ENCODE assay signal across 8 cellular contexts in the genomic region with DNA sequence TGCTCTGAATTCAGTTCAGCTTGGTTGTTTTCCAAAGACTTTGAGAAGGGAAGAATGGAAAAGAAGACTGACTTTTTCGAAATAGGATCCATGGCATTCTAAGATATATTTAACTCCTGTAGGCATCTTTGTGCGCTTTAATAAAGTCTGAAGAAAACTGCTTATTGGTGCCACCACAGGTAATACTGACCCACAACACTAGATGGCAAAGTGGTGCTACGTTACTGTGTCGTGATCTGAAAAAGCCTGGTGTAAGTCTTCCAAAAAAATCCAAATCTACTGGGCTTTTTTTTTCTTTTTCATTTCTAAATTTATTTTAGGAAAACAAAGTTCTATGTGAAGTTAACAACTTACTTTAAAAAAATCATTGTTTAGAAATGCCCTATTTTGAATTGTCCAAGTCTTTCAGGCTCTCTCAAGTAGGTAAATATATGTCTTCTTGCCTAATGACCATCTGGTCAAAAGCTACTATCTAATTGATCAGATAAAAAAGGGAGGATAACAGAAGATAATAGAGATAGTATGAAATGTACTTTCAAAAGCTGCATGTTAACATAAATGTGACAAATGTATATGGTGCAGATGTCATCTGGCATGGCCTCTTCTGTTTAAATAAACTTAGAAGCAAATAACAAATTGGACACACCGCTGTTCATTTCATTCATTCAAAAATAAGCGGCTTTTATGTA. TPM values are rescaled to one million over a fixed set of nuclear protein-coding genes. Genes with fewer than 3 reads are reported as not detected.
A peak's percentile ranks its signal among the peaks of the same experiment; 100 is the strongest.
DNase-seq lines count a peak whose midpoint lies in the region; ATAC-seq and TF ChIP-seq lines count a peak whose summit lies in the region.

No MANE protein-coding gene starts in this region.

- DNase-seq in CD4-positive, alpha-beta T cell = peak in 4 of 10 experiments; percentile 1 to 18 (median 13)
- DNase-seq in NCI-H2227 treated with DMSO at 0.1 percent for 48 hours (lab: John Stamatoyannopoulos, UW) (peak; percentile 73), glomerular visceral epithelial cell (ENCODE audit: extremely low spot score) (peak; percentile 21), sciatic nerve (ENCODE audit: low spot score) (no peak)
- DNase-seq in activated CD8-positive, alpha-beta T cell treated with anti-CD3 and anti-CD28 coated beads for 36 hours = peak; percentile 41

- no peaks in the 10 kb centered on the region for H3K9me3 ChIP-seq in CD4-positive, alpha-beta T cell (ENCODE audit: control insufficient read depth, low read length)

- no peak overlapping the region for H3K27ac Mint-ChIP-seq in CD4-positive, alpha-beta T cell
- H3K27ac Mint-ChIP-seq in activated CD8-positive, alpha-beta T cell treated with anti-CD3 and anti-CD28 coated beads for 36 hours = no peak overlapping the region

- H3K4me3 Mint-ChIP-seq in CD4-positive, alpha-beta T cell = no peak overlapping the region
- no peak overlapping the region for H3K4me3 Mint-ChIP-seq in activated CD8-positive, alpha-beta T cell treated with anti-CD3 and anti-CD28 coated beads for 36 hours

- no peaks in the 10 kb centered on the region for H3K4me1 Mint-ChIP-seq in CD4-positive, alpha-beta T cell (ENCODE audit: low read depth)
- no peaks in the 10 kb centered on the region for H3K4me1 Mint-ChIP-seq in activated CD8-positive, alpha-beta T cell treated with anti-CD3 and anti-CD28 coated beads for 36 hours (ENCODE audit: low read depth)

- H3K36me3 Mint-ChIP-seq in CD4-positive, alpha-beta T cell (ENCODE audit: low read depth) = no peaks in the 10 kb centered on the region
- H3K36me3 Mint-ChIP-seq in activated CD8-positive, alpha-beta T cell treated with anti-CD3 and anti-CD28 coated beads for 36 hours (ENCODE audit: low read depth) = no peaks in the 10 kb centered on the region

- CTCF ChIA-PET in CD4-positive, alpha-beta T cell (lab: Charles Lee) = no interaction called here
- CTCF ChIA-PET in activated CD8-positive, alpha-beta T cell treated with anti-CD3 and anti-CD28 coated beads for 36 hours (lab: Charles Lee) = interaction anchor here (0.7 to 2.2 kb wide), 9 partner anchors 203 to 486 kb away, joined by 3 to 7 read pairs (median 3); no protein-coding TSS in a partner anchor

- H3K27ac ChIP-seq in CD4-positive, alpha-beta T cell (ENCODE audit: low read depth, low read length) = no peak overlapping the region

- intact Hi-C loops in CD4-positive, alpha-beta T cell (cut with DNase I, micrococcal nuclease) = loop anchor here (1.0 to 5.0 kb wide), 3 partner anchors 231 to 488 kb away; no protein-coding TSS in a partner anchor
- intact Hi-C loops in activated CD8-positive, alpha-beta T cell treated with anti-CD3 and anti-CD28 coated beads for 36 hours (cut with micrococcal nuclease) = loop anchor here (5.0 kb wide), 1 partner anchor 233 kb away; no protein-coding TSS in a partner anchor
- intact Hi-C loops in sciatic nerve (cut with DNase I) = no loop called here

- no peaks in the 10 kb centered on the region for H3K9me3 Mint-ChIP-seq in CD4-positive, alpha-beta T cell
- H3K9me3 Mint-ChIP-seq in activated CD8-positive, alpha-beta T cell treated with anti-CD3 and anti-CD28 coated beads for 36 hours = peaks cover 2% of the 10 kb centered on the region

- no peak for ATAC-seq in CD4-positive, alpha-beta T cell (ENCODE audit: poor library complexity)
- ATAC-seq in GM21717 (IDR thresholded peaks at IDR 0.05; ENCODE audit: unreplicated experiment) = peak; percentile 50
- no peak for ATAC-seq in activated CD8-positive, alpha-beta T cell treated with anti-CD3 and anti-CD28 coated beads for 36 hours
- peak; percentile 81 for ATAC-seq in sciatic nerve
- no peak for ATAC-seq in HG03460 (IDR thresholded peaks at IDR 0.05; ENCODE audit: unreplicated experiment)
- no peak for ATAC-seq in HG02610 (IDR thresholded peaks at IDR 0.05; ENCODE audit: unreplicated experiment)

- H3K27me3 ChIP-seq in CD4-positive, alpha-beta T cell (ENCODE audit: control insufficient read depth, insufficient read depth, low read length) = no peaks in the 10 kb centered on the region

- TF ChIP-seq CTCF in CD4-positive, alpha-beta T cell (IDR thresholded peaks at IDR 0.05) = peak; percentile 61
- peak; percentile 49 for TF ChIP-seq CTCF in activated CD8-positive, alpha-beta T cell treated with anti-CD3 and anti-CD28 coated beads for 36 hours (IDR thresholded peaks at IDR 0.05)

- POLR2A ChIA-PET in CD4-positive, alpha-beta T cell (lab: Charles Lee) = no interaction called here
- POLR2A ChIA-PET in activated CD8-positive, alpha-beta T cell treated with anti-CD3 and anti-CD28 coated beads for 36 hours (lab: Charles Lee) = no interaction called here

- H3K27me3 Mint-ChIP-seq in CD4-positive, alpha-beta T cell = no peaks in the 10 kb centered on the region
- peaks cover 2% of the 10 kb centered on the region for H3K27me3 Mint-ChIP-seq in activated CD8-positive, alpha-beta T cell treated with anti-CD3 and anti-CD28 coated beads for 36 hours

RNA-seq across cellular contexts. Expression of a gene that starts 47.0 kb away (rescaled TPM):
- 10 to 100 TPM; 37.0 to 40.9 TPM for total RNA-seq in CD4-positive, alpha-beta T cell
- total RNA-seq in activated CD8-positive, alpha-beta T cell treated with anti-CD3 and anti-CD28 coated beads for 36 hours = 10 to 100 TPM; 74.6 to 79.4 TPM
- 62.5 TPM for total RNA-seq in sciatic nerve

Comparison
In these comparisons a context has a peak if more than half of its experiments do, and no peak if none do; other contexts are left out.
1. ATAC-seq: peak in GM21717 (single experiment) and sciatic nerve (single experiment); none in CD4-positive, alpha-beta T cell (single experiment), activated CD8-positive, alpha-beta T cell treated with anti-CD3 and anti-CD28 coated beads for 36 hours (single experiment), HG03460 (single experiment) and HG02610 (single experiment).